ENCODE assay signal across 12 cellular contexts in the genomic region with DNA sequence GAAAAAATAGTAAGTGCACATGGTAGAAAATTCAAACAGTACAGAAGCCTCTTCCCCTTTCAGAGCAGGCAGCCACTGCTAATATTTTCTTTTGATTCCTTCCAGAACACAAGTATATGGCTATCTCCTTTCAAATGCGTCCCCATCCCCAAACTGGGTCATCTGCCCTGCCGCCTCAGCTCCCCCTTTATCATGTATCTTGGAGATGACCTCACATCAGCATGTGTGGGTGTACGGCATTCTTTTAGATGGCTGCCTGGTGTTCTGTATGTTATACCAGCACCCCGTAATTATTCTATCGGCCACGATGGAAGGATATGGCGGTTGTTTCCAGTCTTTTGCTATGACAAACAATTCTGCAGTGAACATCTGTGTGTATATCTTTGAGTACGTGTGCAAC.
DNase-seq lines count a peak whose midpoint lies in the region; ATAC-seq and TF ChIP-seq lines count a peak whose summit lies in the region.
"Had no signal": no experiment of that assay in that cellular context is flagged by ENCODE, and none has a peak within 500 bp of the region (broad histone marks: within the 10 kb centered on the region; RNA-seq: fewer than 3 reads in every experiment).

No MANE protein-coding gene starts in this region.

- no peaks in the 10 kb centered on the region for H3K9me3 Mint-ChIP-seq in activated CD4-positive, alpha-beta T cell treated with anti-CD3 and anti-CD28 coated beads for 36 hours (ENCODE audit: low read depth)
- H3K9me3 Mint-ChIP-seq in endodermal cell (peaks cover 5% of the 10 kb centered on the region), neural progenitor cell (peaks cover 8% of the 10 kb centered on the region)

- intact Hi-C loops in activated CD4-positive, alpha-beta T cell treated with anti-CD3 and anti-CD28 coated beads for 36 hours (cut with DNase I, micrococcal nuclease): loop anchor here (2.0 to 5.0 kb wide), 2 partner anchors 537 to 539 kb away; no protein-coding TSS in a partner anchor

- DNase-seq in activated CD4-positive, alpha-beta T cell treated with anti-CD3 and anti-CD28 coated beads for 36 hours: no peak
- DNase-seq in activated CD4-positive, alpha-beta T cell treated with anti-CD3 and anti-CD28 coated beads for 1 hour: no peak
- DNase-seq in NCI-H2227 (lab: John Stamatoyannopoulos, UW; ENCODE audit: unreplicated experiment) (peak; percentile 41), endodermal cell (no peak), neural progenitor cell (ENCODE audit: low spot score) (no peak), Kasumi-1 (lab: John Stamatoyannopoulos, UW) (no peak), DMS153 treated with DMSO at 0.1 percent for 48 hours (lab: John Stamatoyannopoulos, UW; ENCODE audit: unreplicated experiment) (no peak)
- DNase-seq: ACHN, Karpas-422, NCI-H2107, RPMI8226 had no signal

- H3K4me3 Mint-ChIP-seq in activated CD4-positive, alpha-beta T cell treated with anti-CD3 and anti-CD28 coated beads for 36 hours: peak overlapping the region; percentile 55
- H3K4me3 Mint-ChIP-seq in endodermal cell (peak overlapping the region; percentile 48), neural progenitor cell (peak overlapping the region; percentile 73)

- TF ChIP-seq CTCF in endodermal cell (conservative IDR thresholded peaks at IDR 0.05) (no peak), neural progenitor cell (IDR thresholded peaks at IDR 0.05) (no peak)

- H3F3A ChIP-seq in neural progenitor cell (ENCODE audit: low read depth): no peaks in the 10 kb centered on the region

- H3K27ac ChIP-seq in endodermal cell (ENCODE audit: low read depth, low read length) (no peak overlapping the region), neural progenitor cell (no peak overlapping the region)

- POLR2A ChIA-PET in activated CD4-positive, alpha-beta T cell treated with anti-CD3 and anti-CD28 coated beads for 36 hours (lab: Charles Lee): no interaction called here

- no peaks in the 10 kb centered on the region for H4K20me1 ChIP-seq in neural progenitor cell (ENCODE audit: low read depth)

- WGBS in endodermal cell (ENCODE audit: insufficient coverage in 1 of 2, insufficient read length in 1 of 2), 2 experiments: 83 to 85% methylated on average over 6 to 8 of the region's 8 CpGs

- H3K9me3 ChIP-seq in endodermal cell (ENCODE audit: control insufficient read depth, low read length): no peaks in the 10 kb centered on the region
- no peaks in the 10 kb centered on the region for H3K9me3 ChIP-seq in neural progenitor cell (ENCODE audit: low read depth)

- peaks cover 4% of the 10 kb centered on the region for H3K27me3 Mint-ChIP-seq in activated CD4-positive, alpha-beta T cell treated with anti-CD3 and anti-CD28 coated beads for 36 hours
- H3K27me3 Mint-ChIP-seq in endodermal cell (ENCODE audit: insufficient read depth) (peaks cover 39% of the 10 kb centered on the region), neural progenitor cell (ENCODE audit: insufficient read depth, low read depth) (peaks cover 8% of the 10 kb centered on the region)

- H3K4me1 Mint-ChIP-seq in activated CD4-positive, alpha-beta T cell treated with anti-CD3 and anti-CD28 coated beads for 36 hours: peaks cover 4% of the 10 kb centered on the region
- H3K4me1 Mint-ChIP-seq in endodermal cell: no peaks in the 10 kb centered on the region
- peaks cover 5% of the 10 kb centered on the region for H3K4me1 Mint-ChIP-seq in neural progenitor cell

- H3K36me3 Mint-ChIP-seq in activated CD4-positive, alpha-beta T cell treated with anti-CD3 and anti-CD28 coated beads for 36 hours (ENCODE audit: low read depth): no peaks in the 10 kb centered on the region
- H3K36me3 Mint-ChIP-seq in endodermal cell (ENCODE audit: low read depth) (no peaks in the 10 kb centered on the region), neural progenitor cell (no peaks in the 10 kb centered on the region)

- no peak overlapping the region for H3K27ac Mint-ChIP-seq in activated CD4-positive, alpha-beta T cell treated with anti-CD3 and anti-CD28 coated beads for 36 hours
- H3K27ac Mint-ChIP-seq in endodermal cell (no peak overlapping the region), neural progenitor cell (no peak overlapping the region)

- CTCF ChIA-PET in activated CD4-positive, alpha-beta T cell treated with anti-CD3 and anti-CD28 coated beads for 36 hours (lab: Charles Lee): interaction anchor here (0.7 to 7.0 kb wide), 6 partner anchors 23 to 315 kb away, joined by 3 to 106 read pairs (median 4); no protein-coding TSS in a partner anchor

- no peaks in the 10 kb centered on the region for H3K4me1 ChIP-seq in endodermal cell (ENCODE audit: control insufficient read depth, insufficient read depth, low read length)
- no peaks in the 10 kb centered on the region for H3K4me1 ChIP-seq in neural progenitor cell

- ATAC-seq in activated CD4-positive, alpha-beta T cell treated with anti-CD3 and anti-CD28 coated beads for 36 hours: no peak
- no peak for ATAC-seq in GM21447 (IDR thresholded peaks at IDR 0.05; ENCODE audit: unreplicated experiment)

- H3K36me3 ChIP-seq in endodermal cell (ENCODE audit: control insufficient read depth, insufficient read depth, low read length) (no peaks in the 10 kb centered on the region), neural progenitor cell (no peaks in the 10 kb centered on the region)

- no peak overlapping the region for H3K4me3 ChIP-seq in endodermal cell (ENCODE audit: low read length)
- H3K4me3 ChIP-seq in neural progenitor cell: no peak overlapping the region

- H3K9ac ChIP-seq in endodermal cell (ENCODE audit: extremely low read depth, low read length, poor library complexity, severe bottlenecking): no peak overlapping the region
- no peak overlapping the region for H3K9ac ChIP-seq in neural progenitor cell

- H3K4me2 ChIP-seq in neural progenitor cell: peak overlapping the region; percentile 84

- H2AFZ ChIP-seq in neural progenitor cell (replicated peaks): peak overlapping the region; percentile 27

- H3K27me3 ChIP-seq in endodermal cell (ENCODE audit: control insufficient read depth, insufficient read depth, low read length, poor library complexity, severe bottlenecking) (peaks cover 21% of the 10 kb centered on the region), neural progenitor cell (peaks cover 12% of the 10 kb centered on the region)

- H3K79me2 ChIP-seq in neural progenitor cell (ENCODE audit: low read depth): no peaks in the 10 kb centered on the region
